ENCODE assay signal across 10 cellular contexts in genomic region chrX:53713987-53714579, GRCh38. TPM values are rescaled to one million over a fixed set of nuclear protein-coding genes. Genes with fewer than 3 reads are reported as not detected.
DNase-seq lines count a peak whose midpoint lies in the region; ATAC-seq, FAIRE-seq and TF ChIP-seq lines count a peak whose summit lies in the region.
"Had no signal": no experiment of that assay in that cellular context is flagged by ENCODE, and none has a peak within 500 bp of the region (broad histone marks: within the 10 kb centered on the region; RNA-seq: fewer than 3 reads in every experiment).

No MANE protein-coding gene starts in this region.

- DNase-seq in GM19239 (ENCODE audit: insufficient read length, low spot score) (no peak), OCI-M1 (lab: John Stamatoyannopoulos, UW) (peak; percentile 39), keratinocyte (ENCODE audit: low read depth, low spot score) (no peak), pancreas (no peak), SJCRH30 (no peak), ureter (ENCODE audit: low spot score) (no peak)
- DNase-seq: H9, left ventricle myocardium inferior, NCI-H345 had no signal

- dilution Hi-C loops in keratinocyte (cut with MboI; ENCODE audit: extremely low pct_ligation_motif_present, low sequenced_read_pairs) = no loop called here

- no peak for ATAC-seq in pancreas

- H3K4me3 ChIP-seq in GM08714 (ENCODE audit: low read length) (peak overlapping the region; percentile 38; the same call in 1 of the 2 replicates), keratinocyte (ENCODE audit: control insufficient read depth in 2 of 3, extremely low read depth in 1 of 3, insufficient read depth in 2 of 3, low read depth in 1 of 3, low read length in 3 of 3) (no peak overlapping the region), pancreas (no peak overlapping the region), SJCRH30 (no peak overlapping the region)
- H3K4me3 ChIP-seq: left ventricle myocardium inferior had no signal

- TF ChIP-seq CTCF in keratinocyte (optimal IDR thresholded peaks at IDR 0.05 in 1 of 3, IDR thresholded peaks at IDR 0.05 in 1 of 3, conservative IDR thresholded peaks at IDR 0.05 in 1 of 3; ENCODE audit: extremely low read depth in 1 of 3, insufficient read depth in 2 of 3, low read length in 3 of 3) (no peak), pancreas (IDR thresholded peaks at IDR 0.05) (no peak)

- 68 to 74% methylated on average over 6 of the region's 6 CpGs for WGBS in pancreas, 2 donors

- H3K9me3 ChIP-seq in keratinocyte (ENCODE audit: control insufficient read depth, low read depth, low read length) (no peaks in the 10 kb centered on the region), pancreas (no peaks in the 10 kb centered on the region), SJCRH30 (replicated peaks) (no peaks in the 10 kb centered on the region)
- H3K9me3 ChIP-seq: left ventricle myocardium inferior had no signal

- no peaks in the 10 kb centered on the region for H3K79me2 ChIP-seq in keratinocyte (ENCODE audit: control insufficient read depth, insufficient read depth, low read length)

- no peaks in the 10 kb centered on the region for H3K9me1 ChIP-seq in keratinocyte (ENCODE audit: control insufficient read depth, extremely low read depth, insufficient read depth, low read length)

- H3K36me3 ChIP-seq in keratinocyte (ENCODE audit: control insufficient read depth in 2 of 2, extremely low read depth in 1 of 2, insufficient read depth in 2 of 2, low read length in 2 of 2) = no peaks in the 10 kb centered on the region
- no peaks in the 10 kb centered on the region for H3K36me3 ChIP-seq in pancreas
- H3K36me3 ChIP-seq in SJCRH30 = no peaks in the 10 kb centered on the region
- H3K36me3 ChIP-seq: left ventricle myocardium inferior had no signal

- H3K27me3 ChIP-seq in keratinocyte (ENCODE audit: control insufficient read depth, extremely low read depth, insufficient read depth, low read length) (no peaks in the 10 kb centered on the region), pancreas (no peaks in the 10 kb centered on the region), SJCRH30 (no peaks in the 10 kb centered on the region)

- H3K4me2 ChIP-seq in keratinocyte (ENCODE audit: control insufficient read depth, extremely low read depth, insufficient read depth, low read depth, low read length) = peak overlapping the region; percentile 54

- no peak overlapping the region for H2AFZ ChIP-seq in keratinocyte (ENCODE audit: control insufficient read depth, low read length)

- no peak overlapping the region for H3K9ac ChIP-seq in keratinocyte (ENCODE audit: control insufficient read depth, extremely low read depth, insufficient read depth, low read length)

- FAIRE-seq in GM19239 (lab: Jason Lieb, UNC) (peak; percentile 75), keratinocyte (lab: Jason Lieb, UNC) (no peak), pancreas (lab: Jason Lieb, UNC) (no peak)

- H3K4me1 ChIP-seq in keratinocyte (ENCODE audit: control insufficient read depth, extremely low read depth, insufficient read depth, low read length) (peaks cover 31% of the 10 kb centered on the region), pancreas (no peaks in the 10 kb centered on the region), SJCRH30 (no peaks in the 10 kb centered on the region)
- H3K4me1 ChIP-seq: left ventricle myocardium inferior had no signal

- H3K27ac ChIP-seq in keratinocyte (ENCODE audit: control insufficient read depth, insufficient read depth, low read length) (peak overlapping the region; percentile 47), pancreas (no peak overlapping the region), SJCRH30 (no peak overlapping the region)
- H3K27ac ChIP-seq: left ventricle myocardium inferior had no signal

- no peaks in the 10 kb centered on the region for H4K20me1 ChIP-seq in keratinocyte (ENCODE audit: control insufficient read depth, extremely low read depth, insufficient read depth, low read length)

- intact Hi-C loops in pancreas (cut with DNase I) = no loop called here

RNA-seq across cellular contexts. Expression of gene HUWE1, which starts 27.6 kb away (rescaled TPM):
- polyA plus RNA-seq in keratinocyte (53.6 to 66.5 TPM (median 55.7 TPM) in 3 replicates), pancreas (10 to 100 TPM; 29.8 to 38.6 TPM)
- 59.4 TPM for polyA plus RNA-seq in keratinocyte (2011; ENCODE audit: low read depth)
- 34.0 and 54.8 TPM in 2 replicates for polyA plus RNA-seq in keratinocyte (2011; cell fraction: cytosol; rRNA removed)
- 266 and 282 TPM in 2 replicates for polyA plus RNA-seq in keratinocyte (2011; cell fraction: nucleus; rRNA removed)
- polyA plus RNA-seq in keratinocyte (2012; ENCODE audit: low replicate concordance) = 67.6 and 78.3 TPM in 2 replicates
- polyA minus RNA-seq in keratinocyte = 223 to 344 TPM (median 328 TPM) in 3 replicates
- polyA minus RNA-seq in keratinocyte (2011; cell fraction: cytosol; rRNA and poly(A)+ RNA removed) = 106 TPM
- 327 and 509 TPM in 2 replicates for polyA minus RNA-seq in keratinocyte (2011; cell fraction: nucleus; rRNA and poly(A)+ RNA removed)
- total RNA-seq in pancreas (100 to 1,000 TPM in 1 of 6 donors, 10 to 100 TPM in 5; 73.5 to 116 (median 77.9) TPM), ureter (331 TPM)
- 92.5 and 98.9 TPM in 2 replicates for total RNA-seq in SJCRH30 (2014; rRNA removed; shearing (Covaris generic))
